Comparison of ENCODE assay signal across 27 cellular contexts in the genomic region with DNA sequence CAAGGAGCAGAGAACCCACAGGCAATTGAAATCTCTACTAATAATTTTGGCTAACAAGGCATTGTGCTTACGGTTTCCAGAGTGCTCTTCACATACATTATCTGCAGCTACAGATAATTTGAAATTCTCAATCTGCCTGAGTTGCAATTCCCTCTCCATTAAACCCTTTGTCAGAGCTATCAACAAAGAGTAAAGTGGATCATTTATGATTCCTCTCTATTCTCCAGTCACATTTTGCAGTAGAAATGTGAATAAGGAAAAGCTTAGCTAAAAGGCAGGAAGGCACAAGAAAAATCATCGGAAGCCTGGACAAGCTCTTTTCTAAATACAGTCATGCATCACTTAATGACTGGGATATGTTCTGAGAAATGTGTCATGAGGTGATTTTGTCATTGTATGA. TPM values are rescaled to one million over a fixed set of nuclear protein-coding genes. Genes with fewer than 3 reads are reported as not detected.
DNase-seq lines count a peak whose midpoint lies in the region; ATAC-seq lines count a peak whose summit lies in the region.
"Had no signal": no experiment of that assay in that cellular context is flagged by ENCODE, and none has a peak within 500 bp of the region (broad histone marks: within the 10 kb centered on the region; RNA-seq: fewer than 3 reads in every experiment).

No MANE protein-coding gene starts in this region.

- H3K27ac Mint-ChIP-seq in stimulated activated naive CD8-positive, alpha-beta T cell treated with anti-CD3 and anti-CD28 coated beads, Interleukin-15, Interleukin-2, amounts not matched to agents 100 ng/mL and 50 ng/mL, for 24 hours, result peak overlapping the region; percentile 18
- H3K27ac Mint-ChIP-seq in activated T-helper 17 cell treated with anti-CD3 and anti-CD28 coated beads, Interleukin-2, amount 50 U/mL, for 72 hours, result peak overlapping the region; percentile 53

- H3K36me3 Mint-ChIP-seq in stimulated activated naive CD8-positive, alpha-beta T cell treated with anti-CD3 and anti-CD28 coated beads, Interleukin-15, Interleukin-2, amounts not matched to agents 100 ng/mL and 50 ng/mL, for 24 hours (ENCODE audit: low read depth), result peaks cover 87% of the 10 kb centered on the region
- H3K36me3 Mint-ChIP-seq in activated T-helper 17 cell treated with anti-CD3 and anti-CD28 coated beads, Interleukin-2, amount 50 U/mL, for 72 hours (ENCODE audit: low read depth), result peaks cover 100% of the 10 kb centered on the region

- no peak for ATAC-seq in stimulated activated naive CD8-positive, alpha-beta T cell treated with anti-CD3 and anti-CD28 coated beads, Interleukin-15, Interleukin-2, amounts not matched to agents 100 U/mL and 50 U/mL, for 24 hours
- no peak for ATAC-seq in activated T-helper 17 cell treated with anti-CD3 and anti-CD28 coated beads, Interleukin-2, amount 50 U/mL, for 72 hours (replicated peaks)
- ATAC-seq in GM18519 (IDR thresholded peaks at IDR 0.05; ENCODE audit: low FRiP score, unreplicated experiment), result no peak
- ATAC-seq: natural killer cell treated with Interleukin-12 subunit alpha and Interleukin-12 subunit beta and Interleukin-15 and Interleukin-18, amount 100 ng/mL, for 72 hours had no signal

- H3K27me3 Mint-ChIP-seq in stimulated activated naive CD8-positive, alpha-beta T cell treated with anti-CD3 and anti-CD28 coated beads, Interleukin-15, Interleukin-2, amounts not matched to agents 100 ng/mL and 50 ng/mL, for 24 hours, result no peaks in the 10 kb centered on the region
- H3K27me3 Mint-ChIP-seq in activated T-helper 17 cell treated with anti-CD3 and anti-CD28 coated beads, Interleukin-2, amount 50 U/mL, for 72 hours, result no peaks in the 10 kb centered on the region
- H3K27me3 Mint-ChIP-seq: CD8-positive, alpha-beta memory T cell; IgD-negative memory B cell; natural killer cell treated with Interleukin-12 subunit alpha and Interleukin-12 subunit beta and Interleukin-15 and Interleukin-18, amount 100 ng/mL, for 72 hours had no signal

- peaks cover 4% of the 10 kb centered on the region for H3K9me3 Mint-ChIP-seq in stimulated activated naive CD8-positive, alpha-beta T cell treated with anti-CD3 and anti-CD28 coated beads, Interleukin-15, Interleukin-2, amounts not matched to agents 100 ng/mL and 50 ng/mL, for 24 hours
- no peaks in the 10 kb centered on the region for H3K9me3 Mint-ChIP-seq in activated T-helper 17 cell treated with anti-CD3 and anti-CD28 coated beads, Interleukin-2, amount 50 U/mL, for 72 hours
- H3K9me3 Mint-ChIP-seq: CD8-positive, alpha-beta memory T cell; IgD-negative memory B cell; natural killer cell treated with Interleukin-12 subunit alpha and Interleukin-12 subunit beta and Interleukin-15 and Interleukin-18, amount 100 ng/mL, for 72 hours had no signal

- DNase-seq in NCI-H1417 (lab: John Stamatoyannopoulos, UW) (peak in 2 of 3 experiments; percentile 37 to 73), NCI-H1417 treated with DMSO at 0.1 percent for 48 hours (lab: John Stamatoyannopoulos, UW) (no peak), NCI-H524 (lab: John Stamatoyannopoulos, UW) (no peak), mucosa of gallbladder (ENCODE audit: low spot score) (no peak)
- no peak for DNase-seq in stimulated activated naive CD8-positive, alpha-beta T cell treated with anti-CD3 and anti-CD28 coated beads, Interleukin-15, Interleukin-2, amounts not matched to agents 100 U/mL and 50 U/mL, for 24 hours
- DNase-seq: activated CD4-positive, alpha-beta T cell treated with anti-CD3 and anti-CD28 coated beads for 4 hours; aorta; CD8-positive, alpha-beta memory T cell; colonic mucosa; DMS 273 treated with DMSO at 0.1 percent for 48 hours; effector CD8-positive, alpha-beta T cell; GOT3; islet precursor cell; midbrain; NCI-H1048; NCI-H2171; NCI-H526 treated with DMSO at 0.1 percent for 48 hours; Peyer's patch; SHP77 treated with DMSO at 0.1 percent for 48 hours; stomach; T-helper 9 cell; tibial artery had no signal

- H3K4me1 Mint-ChIP-seq in stimulated activated naive CD8-positive, alpha-beta T cell treated with anti-CD3 and anti-CD28 coated beads, Interleukin-15, Interleukin-2, amounts not matched to agents 100 ng/mL and 50 ng/mL, for 24 hours (ENCODE audit: low read depth), result peaks cover 27% of the 10 kb centered on the region
- peaks cover 34% of the 10 kb centered on the region for H3K4me1 Mint-ChIP-seq in activated T-helper 17 cell treated with anti-CD3 and anti-CD28 coated beads, Interleukin-2, amount 50 U/mL, for 72 hours

- H3K4me3 Mint-ChIP-seq in stimulated activated naive CD8-positive, alpha-beta T cell treated with anti-CD3 and anti-CD28 coated beads, Interleukin-15, Interleukin-2, amounts not matched to agents 100 ng/mL and 50 ng/mL, for 24 hours, result no peak overlapping the region
- H3K4me3 Mint-ChIP-seq in activated T-helper 17 cell treated with anti-CD3 and anti-CD28 coated beads, Interleukin-2, amount 50 U/mL, for 72 hours, result no peak overlapping the region
- H3K4me3 Mint-ChIP-seq: CD8-positive, alpha-beta memory T cell; natural killer cell treated with Interleukin-12 subunit alpha and Interleukin-12 subunit beta and Interleukin-15 and Interleukin-18, amount 100 ng/mL, for 72 hours had no signal

RNA-seq across cellular contexts. Expression of a gene that starts 49.6 kb away (rescaled TPM):
- 10 to 100 TPM; 28.5 to 44.5 TPM for total RNA-seq in activated T-helper 17 cell treated with anti-CD3 and anti-CD28 coated beads, Interleukin-2, amount 50 U/mL, for 72 hours
- 15.0 TPM for total RNA-seq in mucosa of gallbladder

Comparison
In these comparisons a context has a peak if more than half of its experiments do, and no peak if none do; other contexts are left out.
1. DNase-seq: peak in NCI-H1417 (2 of 3); none in NCI-H1417 treated with DMSO at 0.1 percent for 48 hours (single experiment), stimulated activated naive CD8-positive, alpha-beta T cell treated with anti-CD3 and anti-CD28 coated beads, Interleukin-15, Interleukin-2, amounts not matched to agents 100 U/mL and 50 U/mL, for 24 hours (single experiment), NCI-H524 (0 of 2) and mucosa of gallbladder (single experiment).